ENCODE assay signal across 17 cellular contexts in genomic region chr9:97706246-97706645, GRCh38. TPM values are rescaled to one million over a fixed set of nuclear protein-coding genes. Genes with fewer than 3 reads are reported as not detected.
DNase-seq lines count a peak whose midpoint lies in the region; ATAC-seq and TF ChIP-seq lines count a peak whose summit lies in the region.
"Had no signal": no experiment of that assay in that cellular context is flagged by ENCODE, and none has a peak within 500 bp of the region (broad histone marks: within the 10 kb centered on the region; RNA-seq: fewer than 3 reads in every experiment).

No MANE protein-coding gene starts in this region.

- CTCF ChIA-PET in MCF 10A (lab: Yijun Ruan, JAX) (interaction anchor here (0.6 to 3.6 kb wide), 4 partner anchors 87 to 216 kb away, joined by 4 to 45 read pairs (median 10); partner anchors contain the start of gene TRMO), PC-3 (lab: Charles Lee) (no interaction called here), mammary epithelial cell (lab: Charles Lee; ENCODE audit: low non-redundant PET) (no interaction called here)

- BruUV-seq in MCF 10A (replicated peaks; lab: Mats Ljungman, UMichigan) (no TSS peak), PC-3 (replicated peaks; lab: Mats Ljungman, UMichigan) (no TSS peak), mammary epithelial cell (replicated peaks; lab: Mats Ljungman, UMichigan) (no TSS peak)

- H3K4me1 ChIP-seq in breast epithelium (no peaks in the 10 kb centered on the region), PC-3 (ENCODE audit: insufficient read depth, low read length) (peaks cover 32% of the 10 kb centered on the region), mammary epithelial cell (ENCODE audit: insufficient read depth, low read length) (peaks cover 32% of the 10 kb centered on the region)

- H3K36me3 ChIP-seq in breast epithelium, result no peaks in the 10 kb centered on the region
- H3K36me3 ChIP-seq in PC-3 (ENCODE audit: low read depth, low read length), result no peaks in the 10 kb centered on the region
- no peaks in the 10 kb centered on the region for H3K36me3 ChIP-seq in mammary epithelial cell (ENCODE audit: insufficient read depth, low read length)
- H3K36me3 ChIP-seq: BLaER1 had no signal

- in situ Hi-C loops in mammary epithelial cell (cut with MboI; ENCODE audit: low sequenced_read_pairs in 2 of 2), result no loop called here

- H3K4me1 Mint-ChIP-seq in MCF 10A (ENCODE audit: insufficient read depth, unreplicated experiment), result peaks cover 32% of the 10 kb centered on the region

- dilution Hi-C loops in mammary epithelial cell (cut with HindIII; ENCODE audit: low sequenced_read_pairs), result no loop called here

- no peaks in the 10 kb centered on the region for H3K27me3 Mint-ChIP-seq in MCF 10A (ENCODE audit: insufficient read depth, unreplicated experiment)

- H2AFZ ChIP-seq in PC-3 (ENCODE audit: low read length) (no peak overlapping the region), mammary epithelial cell (ENCODE audit: low read depth, low read length) (no peak overlapping the region)
- H2AFZ ChIP-seq: GM23338 had no signal

- ATAC-seq in PC-3 (no peak), left ventricle myocardium superior (no peak)
- ATAC-seq: CD8-positive, alpha-beta T cell; GM23338 had no signal

- H3K9me3 ChIP-seq in breast epithelium (no peaks in the 10 kb centered on the region), PC-3 (ENCODE audit: low read length) (no peaks in the 10 kb centered on the region), mammary epithelial cell (replicated peaks; ENCODE audit: insufficient read depth, low read length) (no peaks in the 10 kb centered on the region)
- H3K9me3 ChIP-seq: BLaER1 had no signal

- WGBS in mammary epithelial cell (ENCODE audit: low coverage, missing lambda C conversion rate), result 50% methylated on average over 2 of the region's 2 CpGs

- H3K9me2 ChIP-seq in PC-3 (replicated peaks; ENCODE audit: low read length), result no peaks in the 10 kb centered on the region

- no peak for TF ChIP-seq POLR2A in breast epithelium (IDR thresholded peaks at IDR 0.05)

- POLR2A ChIA-PET in MCF 10A (lab: Yijun Ruan, JAX), result interaction anchor here (0.6 to 3.1 kb wide), 2 partner anchors 10 to 68 kb away, joined by 3 to 17 read pairs; partner anchors contain the start of gene XPA
- POLR2A ChIA-PET in PC-3 (lab: Charles Lee; ENCODE audit: unreplicated experiment), result no interaction called here

- no peaks in the 10 kb centered on the region for H3K36me3 Mint-ChIP-seq in MCF 10A (ENCODE audit: insufficient read depth, unreplicated experiment)
- H3K36me3 Mint-ChIP-seq: CD14-positive monocyte; CD8-positive, alpha-beta T cell had no signal

- H3K4me2 ChIP-seq in PC-3 (ENCODE audit: low read length) (0 out of 2 replicates have a peak overlapping the region, but pooled peaks have one; percentile 20), mammary epithelial cell (ENCODE audit: insufficient read depth, low read depth, low read length) (no peak overlapping the region)
- H3K4me2 ChIP-seq: GM23338 had no signal

- no peaks in the 10 kb centered on the region for H4K20me1 ChIP-seq in PC-3 (ENCODE audit: low read length)
- no peaks in the 10 kb centered on the region for H4K20me1 ChIP-seq in mammary epithelial cell (ENCODE audit: insufficient read depth, low read length)
- H4K20me1 ChIP-seq: BLaER1 had no signal

- DNase-seq in MCF 10A (ENCODE audit: unreplicated experiment) (no peak), breast epithelium (ENCODE audit: low spot score in 2 of 2) (no peak), PC-3 (no peak), mammary epithelial cell (peak; percentile 21), left ventricle myocardium superior (no peak), T1000 (lab: John Stamatoyannopoulos, UW) (no peak), HUDEP-2 (lab: John Stamatoyannopoulos, UW; ENCODE audit: unreplicated experiment in 76 of 76) (no peak)
- DNase-seq: 8988T; Calu3; CD8-positive, alpha-beta T cell; DMS79 treated with DMSO at 0.1 percent for 48 hours; HCEC 1CT had no signal

- no peaks in the 10 kb centered on the region for H3K9me3 Mint-ChIP-seq in MCF 10A (ENCODE audit: unreplicated experiment)
- H3K9me3 Mint-ChIP-seq: CD14-positive monocyte; CD8-positive, alpha-beta T cell; GM23338; IgD-negative memory B cell had no signal

- H3K4me3 Mint-ChIP-seq in MCF 10A (ENCODE audit: unreplicated experiment), result no peak overlapping the region
- H3K4me3 Mint-ChIP-seq: CD8-positive, alpha-beta T cell; GM23338; IgD-negative memory B cell had no signal

- TF ChIP-seq CTCF in MCF 10A (IDR thresholded peaks at IDR 0.05; ENCODE audit: unreplicated experiment), result no peak
- TF ChIP-seq CTCF in breast epithelium (IDR thresholded peaks at IDR 0.05), result no peak
- no peak for TF ChIP-seq CTCF in PC-3 (conservative IDR thresholded peaks at IDR 0.05; ENCODE audit: low read depth, low read length)
- TF ChIP-seq CTCF in mammary epithelial cell (conservative IDR thresholded peaks at IDR 0.05 in 1 of 2, IDR thresholded peaks at IDR 0.05 in 1 of 2; ENCODE audit: extremely low read depth in 1 of 2, insufficient read depth in 1 of 2, low read depth in 1 of 2, low read length in 2 of 2), result no peak

- H3K27ac Mint-ChIP-seq in MCF 10A (ENCODE audit: low read depth, unreplicated experiment), result peak overlapping the region; percentile 2
- H3K27ac Mint-ChIP-seq: CD14-positive monocyte; CD8-positive, alpha-beta T cell; GM23338 had no signal

- peaks cover 5% of the 10 kb centered on the region for H3F3A ChIP-seq in PC-3 (ENCODE audit: low read length, unreplicated experiment)

- H3K27me3 ChIP-seq in breast epithelium, result peaks cover 0 to 2% of the 10 kb centered on the region in 2 donors
- no peaks in the 10 kb centered on the region for H3K27me3 ChIP-seq in PC-3 (ENCODE audit: low read length)
- H3K27me3 ChIP-seq in mammary epithelial cell (ENCODE audit: insufficient read depth, low read length), result peaks cover 10% of the 10 kb centered on the region

- intact Hi-C loops in MCF 10A (cut with micrococcal nuclease) (no loop called here), breast epithelium (cut with DNase I; ENCODE audit: low total_unique reads) (no loop called here), PC-3 (cut with micrococcal nuclease) (no loop called here), mammary epithelial cell (cut with micrococcal nuclease) (no loop called here), left ventricle myocardium superior (cut with micrococcal nuclease) (no loop called here)

- H3K27ac ChIP-seq in breast epithelium (no peak overlapping the region), PC-3 (ENCODE audit: low read length) (0 out of 2 replicates have a peak overlapping the region, but pooled peaks have one; percentile 6), mammary epithelial cell (ENCODE audit: insufficient read depth, low read depth, low read length) (no peak overlapping the region)
- H3K27ac ChIP-seq: BLaER1, HL-60 had no signal

- H3K4me3 ChIP-seq in breast epithelium (no peak overlapping the region), PC-3 (ENCODE audit: low read length) (no peak overlapping the region), mammary epithelial cell (replicated peaks in 1 of 3; ENCODE audit: insufficient read depth in 1 of 3, low read depth in 2 of 3, low read length in 3 of 3) (no peak overlapping the region)
- H3K4me3 ChIP-seq: BLaER1, GM23338 had no signal

- no peaks in the 10 kb centered on the region for H3K79me2 ChIP-seq in PC-3 (ENCODE audit: low read length)
- H3K79me2 ChIP-seq in mammary epithelial cell (ENCODE audit: insufficient read depth, low read length), result no peaks in the 10 kb centered on the region

- no peak overlapping the region for H3K9ac ChIP-seq in PC-3 (ENCODE audit: low read length)
- H3K9ac ChIP-seq in mammary epithelial cell (ENCODE audit: insufficient read depth, low read length), result no peak overlapping the region
- H3K9ac ChIP-seq: BLaER1 had no signal

RNA-seq across cellular contexts. Expression of gene XPA, which starts 9.1 kb away (rescaled TPM):
- total RNA-seq in MCF 10A (2022) (11.8 and 12.3 TPM in 2 replicates), breast epithelium (10 to 100 TPM; 15.4 to 16.8 (median 16.7) TPM), PC-3 (2014; rRNA removed) (7.4 and 9.4 TPM in 2 replicates), mammary epithelial cell (1 to 10 TPM; 3.7 to 7.6 TPM), left ventricle myocardium superior (6.4 TPM)
- 1.4 TPM for polyA plus RNA-seq in mammary epithelial cell
- not detected for polyA minus RNA-seq in mammary epithelial cell
